In the genomic region with DNA sequence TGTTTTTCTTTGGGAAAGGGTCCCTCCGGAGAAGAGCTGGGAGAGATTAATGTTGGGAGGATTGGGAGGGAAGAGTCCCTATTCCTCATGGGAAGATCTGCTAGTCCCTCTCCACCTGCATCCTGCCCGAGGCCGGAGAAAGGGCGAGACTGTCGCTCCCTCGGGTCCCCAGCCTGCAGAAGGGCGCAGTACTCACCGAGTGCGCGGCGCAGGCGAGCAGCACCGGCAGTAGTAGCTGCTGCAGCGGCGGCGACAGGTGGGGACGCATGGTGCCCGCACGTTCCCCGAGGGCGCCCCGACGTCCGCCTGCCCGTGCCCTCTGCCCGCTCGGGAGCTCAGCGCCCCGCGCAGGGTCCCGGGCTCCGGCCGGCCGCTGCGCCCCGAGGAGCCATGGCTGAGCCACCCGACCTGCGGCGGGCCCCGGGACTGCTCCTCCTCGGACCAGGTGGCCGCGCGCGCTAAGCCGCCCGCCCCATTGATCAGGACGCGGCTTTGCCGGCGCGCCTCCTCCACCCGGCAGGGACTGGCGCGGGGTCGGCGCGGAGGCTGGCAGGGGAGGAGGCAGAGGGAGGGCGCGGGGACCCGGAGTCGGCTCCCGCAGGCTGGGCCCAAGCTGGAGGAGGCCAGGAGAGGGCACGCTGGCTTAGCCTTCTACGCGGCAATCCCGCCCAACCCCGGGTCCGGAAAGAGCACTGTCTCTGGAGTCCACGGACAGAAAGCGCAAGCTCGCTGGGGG, we compare ENCODE assay signal across 14 cellular contexts. TPM values are rescaled to one million over a fixed set of nuclear protein-coding genes. Genes with fewer than 3 reads are reported as not detected.
A peak's percentile ranks its signal among the peaks of the same experiment; 100 is the strongest.
DNase-seq lines count a peak whose midpoint lies in the region; ATAC-seq and TF ChIP-seq lines count a peak whose summit lies in the region.
"Had no signal": no experiment of that assay in that cellular context is flagged by ENCODE, and none has a peak within 500 bp of the region (broad histone marks: within the 10 kb centered on the region; RNA-seq: fewer than 3 reads in every experiment).

A gene (minus strand): TSS at position 525 of the 736 bp plus-strand sequence. CDS start 257 bp downstream, at position 268.

- H3K27me3 ChIP-seq in neural cell (ENCODE audit: insufficient read depth, low read depth, low read length), result peaks cover 49% of the 10 kb centered on the region
- H3K27me3 ChIP-seq in osteoblast (ENCODE audit: insufficient read depth, low read length), result peaks cover 48% of the 10 kb centered on the region
- no peaks in the 10 kb centered on the region for H3K27me3 ChIP-seq in effector memory CD4-positive, alpha-beta T cell (replicated peaks; ENCODE audit: control insufficient read depth, insufficient read depth, low read length, poor library complexity, severe bottlenecking)
- H3K27me3 ChIP-seq: vagina had no signal

- H4K20me1 ChIP-seq in neural cell (ENCODE audit: insufficient read depth) (no peaks in the 10 kb centered on the region), osteoblast (ENCODE audit: insufficient read depth, low read length) (no peaks in the 10 kb centered on the region)

- H3K4me3 ChIP-seq in neural cell (ENCODE audit: low read length), result peak within 1 kb of the TSS; percentile 65
- H3K4me3 ChIP-seq in osteoblast (ENCODE audit: insufficient read depth, low read length), result no peak within 1 kb of the TSS
- H3K4me3 ChIP-seq in effector memory CD4-positive, alpha-beta T cell (ENCODE audit: insufficient read depth, low read depth, low read length, poor library complexity, severe bottlenecking), result no peak within 1 kb of the TSS
- H3K4me3 ChIP-seq: vagina had no signal

- H3K4me2 ChIP-seq in neural cell (ENCODE audit: low read length), result peak within 1 kb of the TSS; percentile 45
- no peak within 1 kb of the TSS for H3K4me2 ChIP-seq in osteoblast (ENCODE audit: insufficient read depth, low read length)

- intact Hi-C loops in left ventricle myocardium superior (cut with micrococcal nuclease), result no loop called here

- H3K27ac ChIP-seq in neural cell (ENCODE audit: low read length) (no peak within 1 kb of the TSS), osteoblast (ENCODE audit: low read depth, low read length) (no peak within 1 kb of the TSS)
- H3K27ac ChIP-seq in effector memory CD4-positive, alpha-beta T cell (ENCODE audit: insufficient read depth, low read length, poor library complexity, severe bottlenecking), result no peak within 1 kb of the TSS
- H3K27ac ChIP-seq: vagina, VCaP had no signal

- TF ChIP-seq RAD21 in neural cell (conservative IDR thresholded peaks at IDR 0.05), result no peak

- H3K9me3 ChIP-seq in neural cell (ENCODE audit: low read length), result no peaks in the 10 kb centered on the region
- no peaks in the 10 kb centered on the region for H3K9me3 ChIP-seq in osteoblast (ENCODE audit: low read depth, low read length)
- H3K9me3 ChIP-seq in effector memory CD4-positive, alpha-beta T cell (ENCODE audit: control insufficient read depth, low read length), result no peaks in the 10 kb centered on the region
- H3K9me3 ChIP-seq: vagina had no signal

- TF ChIP-seq EP300 in neural cell (conservative IDR thresholded peaks at IDR 0.05; ENCODE audit: poor library complexity, severe bottlenecking), result no peak

- ATAC-seq in left ventricle myocardium superior (peak; percentile 63), GM18909 (IDR thresholded peaks at IDR 0.05; ENCODE audit: poor library complexity, unreplicated experiment) (no peak)
- ATAC-seq: activated T-helper 17 cell treated with anti-CD3 and anti-CD28 coated beads, Interleukin-2, amount 50 U/mL, for 72 hours had no signal

- peak; percentile 30 for DNase-seq in ELF-1 (ENCODE audit: low read depth, low spot score)
- peak; percentile 20 for DNase-seq in NCI-H345 treated with DMSO at 0.1 percent for 48 hours (lab: John Stamatoyannopoulos, UW; ENCODE audit: unreplicated experiment)
- peak; percentile 33 for DNase-seq in left ventricle myocardium superior
- DNase-seq in hippocampal formation (lab: John Stamatoyannopoulos, UW), result no peak
- DNase-seq in osteoblast (ENCODE audit: insufficient read length, low spot score, missing footprints), result no peak
- no peak for DNase-seq in effector memory CD4-positive, alpha-beta T cell
- DNase-seq: OCI-M1 had no signal

- no peaks in the 10 kb centered on the region for H3F3A ChIP-seq in neural cell (ENCODE audit: insufficient read depth, low read length, poor library complexity, severe bottlenecking)

- no peaks in the 10 kb centered on the region for H3K9me2 ChIP-seq in neural cell (ENCODE audit: insufficient read depth, low read length)

- H3K9ac ChIP-seq in neural cell (ENCODE audit: low read length), result peak within 1 kb of the TSS; percentile 29

- H3K4me1 ChIP-seq in osteoblast (ENCODE audit: insufficient read depth, low read length), result no peaks in the 10 kb centered on the region
- H3K4me1 ChIP-seq in effector memory CD4-positive, alpha-beta T cell (ENCODE audit: control insufficient read depth, insufficient read depth, low read length, poor library complexity, severe bottlenecking), result no peaks in the 10 kb centered on the region
- H3K4me1 ChIP-seq: vagina had no signal

- H3K79me2 ChIP-seq in neural cell (replicated peaks; ENCODE audit: insufficient read depth, low read length), result no peaks in the 10 kb centered on the region
- H3K79me2 ChIP-seq in osteoblast (ENCODE audit: insufficient read depth, low read length), result no peaks in the 10 kb centered on the region

- TF ChIP-seq CTCF in neural cell (IDR thresholded peaks at IDR 0.05; ENCODE audit: poor library complexity, severe bottlenecking), result no peak
- TF ChIP-seq CTCF in osteoblast (IDR thresholded peaks at IDR 0.05; ENCODE audit: extremely low read depth, low read depth, low read length), result no peak

- peak within 1 kb of the TSS; percentile 14 for H2AFZ ChIP-seq in neural cell (ENCODE audit: low read depth, low read length)
- no peak within 1 kb of the TSS for H2AFZ ChIP-seq in osteoblast (ENCODE audit: low read length)

- H3K36me3 ChIP-seq in neural cell (ENCODE audit: insufficient read depth, low read length), result no peaks in the 10 kb centered on the region
- H3K36me3 ChIP-seq in osteoblast (ENCODE audit: insufficient read depth, low read length), result no peaks in the 10 kb centered on the region
- no peaks in the 10 kb centered on the region for H3K36me3 ChIP-seq in effector memory CD4-positive, alpha-beta T cell (ENCODE audit: control insufficient read depth, insufficient read depth, low read length)
- H3K36me3 ChIP-seq: vagina had no signal

TF ChIP-seq in neural cell, 6 proteins besides CTCF, POLR2A, EP300 and RAD21:
- TF ChIP-seq SMC3 (conservative IDR thresholded peaks at IDR 0.05; ENCODE audit: poor library complexity) (no peak), POLR2AphosphoS5 (IDR thresholded peaks at IDR 0.05) (peak; percentile 20)

RNA-seq across cellular contexts. Expression of the gene that starts here (rescaled TPM):
- total RNA-seq in left ventricle myocardium superior, result 1.0 TPM
- polyA plus RNA-seq in neural cell, result 0.12 TPM in 1 of 2 replicates, not detected in the other
- 0.73 TPM in 1 of 2 replicates, not detected in the other for polyA minus RNA-seq in neural cell
- total RNA-seq in osteoblast, result not detected in 2 replicates
- total RNA-seq: activated T-helper 17 cell treated with anti-CD3 and anti-CD28 coated beads, Interleukin-2, amount 50 U/mL, for 72 hours; glomerular endothelial cell; omental fat pad; vagina had no signal

Comparison
In these comparisons a context has a peak if more than half of its experiments do, and no peak if none do; other contexts are left out.
1. DNase-seq: peak in ELF-1 (single experiment), NCI-H345 treated with DMSO at 0.1 percent for 48 hours (single experiment) and left ventricle myocardium superior (single experiment); none in hippocampal formation (0 of 2), osteoblast (single experiment) and effector memory CD4-positive, alpha-beta T cell (0 of 3).